11 cellular contexts compared by ENCODE assay signal in genomic region chr9:19642256-19642655, GRCh38.
DNase-seq lines count a peak whose midpoint lies in the region; TF ChIP-seq lines count a peak whose summit lies in the region.
"Had no signal": no experiment of that assay in that cellular context is flagged by ENCODE, and none has a peak within 500 bp of the region (broad histone marks: within the 10 kb centered on the region; RNA-seq: fewer than 3 reads in every experiment).

No MANE protein-coding gene starts in this region.

- no peak overlapping the region for H3K4me3 ChIP-seq in dorsolateral prefrontal cortex

- DNase-seq in NCI-H2081 (lab: John Stamatoyannopoulos, UW) (peak; percentile 36 to 76), NCI-H2081 treated with DMSO at 0.1 percent for 48 hours (lab: John Stamatoyannopoulos, UW) (no peak), NCI-H1694 (lab: John Stamatoyannopoulos, UW) (peak; percentile 77), dorsolateral prefrontal cortex (peak in 9 of 10 donors; percentile 46 to 86 (median 77)), putamen (ENCODE audit: low spot score) (peak; percentile 87), NCI-H510A treated with DMSO at 0.1 percent for 48 hours (lab: John Stamatoyannopoulos, UW) (no peak), SW 1271 (lab: John Stamatoyannopoulos, UW) (no peak), kidney glomerular epithelial cell (lab: John Stamatoyannopoulos, UW) (no peak)
- DNase-seq: activated CD8-positive, alpha-beta memory T cell treated with anti-CD3 and anti-CD28 coated beads, Interleukin-2, amount 50 U/mL, for 48 hours; stimulated activated CD4-positive, alpha-beta T cell treated with anti-CD3 and anti-CD28 coated beads, Interleukin-4, amount 100 ng/mL, for 24 hours had no signal

- intact Hi-C loops in dorsolateral prefrontal cortex (cut with DNase I): loop anchor here in 1 of 2 donors (1.0 to 10.0 kb wide), 4 partner anchors 59 to 283 kb away; partner anchors contain the start of gene SLC24A2

- peak overlapping the region in 58 of 59 donors; percentile 37 to 96 (median 86) for H3K27ac ChIP-seq in dorsolateral prefrontal cortex
- H3K27ac ChIP-seq: parathyroid adenoma had no signal

- H3K27me3 ChIP-seq in dorsolateral prefrontal cortex: no peaks in the 10 kb centered on the region

- TF ChIP-seq CTCF in dorsolateral prefrontal cortex (IDR thresholded peaks at IDR 0.05 in 54 of 56, conservative IDR thresholded peaks at IDR 0.05 in 2 of 56; ENCODE audit: low read depth in 1 of 56, partially characterized antibody in 56 of 56): peak in 49 of 56 donors; percentile 6 to 66 (median 44)

Comparison
In these comparisons a context has a peak if more than half of its experiments do, and no peak if none do; other contexts are left out.
1. DNase-seq: peak in NCI-H2081 (2 of 2), NCI-H1694 (single experiment), dorsolateral prefrontal cortex (9 of 10) and putamen (single experiment); none in NCI-H2081 treated with DMSO at 0.1 percent for 48 hours (single experiment), NCI-H510A treated with DMSO at 0.1 percent for 48 hours (single experiment), SW 1271 (0 of 2) and kidney glomerular epithelial cell (single experiment).